ENCODE assay signal across 10 cellular contexts in genomic region chr2:17976871-17977746, GRCh38.
DNase-seq lines count a peak whose midpoint lies in the region; FAIRE-seq and TF ChIP-seq lines count a peak whose summit lies in the region.
"Had no signal": no experiment of that assay in that cellular context is flagged by ENCODE, and none has a peak within 500 bp of the region (broad histone marks: within the 10 kb centered on the region; RNA-seq: fewer than 3 reads in every experiment).

No MANE protein-coding gene starts in this region.

- no peak overlapping the region for H2AFZ ChIP-seq in keratinocyte (ENCODE audit: control insufficient read depth, low read length)
- no peak overlapping the region for H2AFZ ChIP-seq in SK-N-SH (ENCODE audit: low read depth)

- dilution Hi-C loops in keratinocyte (cut with MboI; ENCODE audit: extremely low pct_ligation_motif_present, low sequenced_read_pairs), result no loop called here

- FAIRE-seq in keratinocyte (lab: Jason Lieb, UNC), result no peak

- POLR2A ChIA-PET in HEK293T (lab: Yijun Ruan, JAX) (no interaction called here), SK-N-SH (lab: Yijun Ruan, JAX) (no interaction called here)

- no peak for TF ChIP-seq CTCF in HFF-Myc (IDR thresholded peaks at IDR 0.05; ENCODE audit: low read depth, low read length, missing control alignments)
- TF ChIP-seq CTCF in brain microvascular endothelial cell (IDR thresholded peaks at IDR 0.05; ENCODE audit: low read depth, low read length, missing control alignments), result no peak
- no peak for TF ChIP-seq CTCF in keratinocyte (optimal IDR thresholded peaks at IDR 0.05 in 1 of 3, IDR thresholded peaks at IDR 0.05 in 1 of 3, conservative IDR thresholded peaks at IDR 0.05 in 1 of 3; ENCODE audit: extremely low read depth in 1 of 3, insufficient read depth in 2 of 3, low read length in 3 of 3)
- TF ChIP-seq CTCF in SK-N-SH (IDR thresholded peaks at IDR 0.05), result no peak

- H3K27ac ChIP-seq in brain microvascular endothelial cell, result peak overlapping the region; percentile 83
- H3K27ac ChIP-seq in keratinocyte (ENCODE audit: control insufficient read depth, insufficient read depth, low read length), result no peak overlapping the region
- H3K27ac ChIP-seq in stomach smooth muscle (ENCODE audit: low read length), result peak overlapping the region; percentile 53
- no peak overlapping the region for H3K27ac ChIP-seq in SK-N-SH (ENCODE audit: low read depth in 2 of 2, low read length in 1 of 2)

- no peaks in the 10 kb centered on the region for H3F3A ChIP-seq in SK-N-SH (replicated peaks; ENCODE audit: insufficient read depth)

- no peak overlapping the region for H3K9ac ChIP-seq in keratinocyte (ENCODE audit: control insufficient read depth, extremely low read depth, insufficient read depth, low read length)
- no peak overlapping the region for H3K9ac ChIP-seq in stomach smooth muscle (ENCODE audit: low read length in 2 of 2)
- no peak overlapping the region for H3K9ac ChIP-seq in SK-N-SH

- no peaks in the 10 kb centered on the region for H3K36me3 ChIP-seq in brain microvascular endothelial cell (replicated peaks)
- H3K36me3 ChIP-seq in keratinocyte (ENCODE audit: control insufficient read depth in 2 of 2, extremely low read depth in 1 of 2, insufficient read depth in 2 of 2, low read length in 2 of 2), result no peaks in the 10 kb centered on the region
- H3K36me3 ChIP-seq in stomach smooth muscle (ENCODE audit: control insufficient read depth in 2 of 2, insufficient read depth in 2 of 2, low read length in 2 of 2), result no peaks in the 10 kb centered on the region
- H3K36me3 ChIP-seq in SK-N-SH (replicated peaks in 1 of 2; ENCODE audit: control insufficient read depth in 1 of 2, insufficient read depth in 2 of 2, low read length in 1 of 2), result no peaks in the 10 kb centered on the region

- H3K4me1 ChIP-seq in keratinocyte (ENCODE audit: control insufficient read depth, extremely low read depth, insufficient read depth, low read length), result no peaks in the 10 kb centered on the region
- peaks cover 20% of the 10 kb centered on the region for H3K4me1 ChIP-seq in stomach smooth muscle (ENCODE audit: control insufficient read depth, insufficient read depth, low read length)
- H3K4me1 ChIP-seq in SK-N-SH (ENCODE audit: control insufficient read depth in 1 of 2, insufficient read depth in 2 of 2, low read depth in 1 of 2, low read length in 1 of 2), result no peaks in the 10 kb centered on the region

- H3K4me3 ChIP-seq in HFF-Myc (replicated peaks; ENCODE audit: low read depth, low read length), result no peak overlapping the region
- H3K4me3 ChIP-seq in brain microvascular endothelial cell (ENCODE audit: low read depth, low read length), result peak overlapping the region; percentile 21
- no peak overlapping the region for H3K4me3 ChIP-seq in keratinocyte (ENCODE audit: control insufficient read depth in 2 of 3, extremely low read depth in 1 of 3, insufficient read depth in 2 of 3, low read depth in 1 of 3, low read length in 3 of 3)
- H3K4me3 ChIP-seq in stomach smooth muscle (ENCODE audit: low read length in 2 of 2), result peak overlapping the region in 1 of 2 donors; percentile 23
- no peak overlapping the region for H3K4me3 ChIP-seq in SK-N-SH (ENCODE audit: low read depth in 2 of 2, low read length in 1 of 2)

- H3K9me3 ChIP-seq in keratinocyte (ENCODE audit: control insufficient read depth, low read depth, low read length) (no peaks in the 10 kb centered on the region), stomach smooth muscle (ENCODE audit: control insufficient read depth in 2 of 2, low read length in 2 of 2) (no peaks in the 10 kb centered on the region), SK-N-SH (no peaks in the 10 kb centered on the region)

- TF ChIP-seq EP300 in SK-N-SH (IDR thresholded peaks at IDR 0.05; ENCODE audit: borderline replicate concordance in 1 of 2, low read depth in 1 of 2, low read length in 1 of 2), result no peak

- in situ Hi-C loops in brain microvascular endothelial cell (cut with HindIII; ENCODE audit: low pct_ligation_motif_present, low sequenced_read_pairs), result no loop called here

- H3K9me1 ChIP-seq in keratinocyte (ENCODE audit: control insufficient read depth, extremely low read depth, insufficient read depth, low read length), result no peaks in the 10 kb centered on the region

- peak; percentile 92 for DNase-seq in HFF-Myc (ENCODE audit: extremely low read depth, low read depth)
- DNase-seq in brain microvascular endothelial cell, result peak; percentile 97
- peak; percentile 15 for DNase-seq in keratinocyte (ENCODE audit: low read depth, low spot score)
- no peak for DNase-seq in NK-92 (lab: John Stamatoyannopoulos, UW; ENCODE audit: unreplicated experiment)
- DNase-seq in HEK293T (ENCODE audit: extremely low spot score), result no peak
- DNase-seq in amygdala (lab: John Stamatoyannopoulos, UW), result no peak
- DNase-seq in SK-N-SH, result no peak
- DNase-seq: effector memory CD8-positive, alpha-beta T cell; naive B cell had no signal

- CTCF ChIA-PET in HEK293T (lab: Yijun Ruan, JAX) (no interaction called here), SK-N-SH (lab: Yijun Ruan, JAX) (interaction anchor here (0.9 to 1.0 kb wide), 2 partner anchors 21 to 173 kb away, joined by 3 to 4 read pairs; no protein-coding TSS in a partner anchor)

- H3K27me3 ChIP-seq in brain microvascular endothelial cell (replicated peaks), result no peaks in the 10 kb centered on the region
- no peaks in the 10 kb centered on the region for H3K27me3 ChIP-seq in keratinocyte (ENCODE audit: control insufficient read depth, extremely low read depth, insufficient read depth, low read length)
- no peaks in the 10 kb centered on the region for H3K27me3 ChIP-seq in stomach smooth muscle (ENCODE audit: control insufficient read depth in 1 of 2, insufficient read depth in 2 of 2, low read length in 2 of 2)
- H3K27me3 ChIP-seq in SK-N-SH (ENCODE audit: insufficient read depth), result no peaks in the 10 kb centered on the region

- H4K20me1 ChIP-seq in keratinocyte (ENCODE audit: control insufficient read depth, extremely low read depth, insufficient read depth, low read length), result no peaks in the 10 kb centered on the region
- no peaks in the 10 kb centered on the region for H4K20me1 ChIP-seq in SK-N-SH (ENCODE audit: insufficient read depth)

- WGBS in SK-N-SH (ENCODE audit: low lambda C conversion rate), result 34% methylated on average over 6 of the region's 6 CpGs

- no peak overlapping the region for H3K4me2 ChIP-seq in keratinocyte (ENCODE audit: control insufficient read depth, extremely low read depth, insufficient read depth, low read depth, low read length)
- no peak overlapping the region for H3K4me2 ChIP-seq in SK-N-SH

- no peak for TF ChIP-seq RAD21 in SK-N-SH (IDR thresholded peaks at IDR 0.05; ENCODE audit: low read length)

- H3K79me2 ChIP-seq in keratinocyte (ENCODE audit: control insufficient read depth, insufficient read depth, low read length) (no peaks in the 10 kb centered on the region), SK-N-SH (ENCODE audit: insufficient read depth) (no peaks in the 10 kb centered on the region)

- H3K9me2 ChIP-seq in SK-N-SH, result no peaks in the 10 kb centered on the region

TF ChIP-seq in HEK293T, 16 proteins besides CTCF, POLR2A, EP300 and RAD21 (continues in another document):
- TF ChIP-seq NFRKB (IDR thresholded peaks at IDR 0.05) (no peak), SUZ12 (IDR thresholded peaks at IDR 0.05) (no peak), CTBP1 (IDR thresholded peaks at IDR 0.05; ENCODE audit: borderline replicate concordance) (no peak), TARDBP (IDR thresholded peaks at IDR 0.05) (no peak), FOXA1 (IDR thresholded peaks at IDR 0.05) (no peak), HDGF (IDR thresholded peaks at IDR 0.05; ENCODE audit: borderline replicate concordance) (no peak), ELF4 (IDR thresholded peaks at IDR 0.05) (no peak), FOXM1 (IDR thresholded peaks at IDR 0.05; ENCODE audit: borderline replicate concordance) (no peak), BHLHE40 (IDR thresholded peaks at IDR 0.05; ENCODE audit: borderline replicate concordance) (no peak), ARNT (IDR thresholded peaks at IDR 0.05) (no peak), SP1 (IDR thresholded peaks at IDR 0.05) (no peak), LEF1 (IDR thresholded peaks at IDR 0.05; ENCODE audit: borderline replicate concordance) (no peak), PKNOX1 (IDR thresholded peaks at IDR 0.05) (no peak)

TF ChIP-seq in SK-N-SH, 30 proteins besides CTCF, POLR2A, EP300 and RAD21:
- TF ChIP-seq EZH2phosphoT487 (IDR thresholded peaks at IDR 0.05; ENCODE audit: borderline replicate concordance, low read depth) (no peak), USF2 (IDR thresholded peaks at IDR 0.05; ENCODE audit: borderline replicate concordance, low read depth, low read length) (no peak)

Comparison
In these comparisons a context has a peak if more than half of its experiments do, and no peak if none do; other contexts are left out.
1. DNase-seq: peak in HFF-Myc (single experiment), brain microvascular endothelial cell (single experiment) and keratinocyte (single experiment); none in NK-92 (single experiment), HEK293T (single experiment), amygdala (0 of 56) and SK-N-SH (single experiment).
2. H3K27ac ChIP-seq: peak in brain microvascular endothelial cell (single experiment) and stomach smooth muscle (single experiment); none in keratinocyte (single experiment) and SK-N-SH (0 of 2).